In genomic region chr12:15208140-15208539, GRCh38 we compare ENCODE assay signal across 13 cellular contexts.
A peak's percentile ranks its signal among the peaks of the same experiment; 100 is the strongest.
DNase-seq lines count a peak whose midpoint lies in the region; ATAC-seq and TF ChIP-seq lines count a peak whose summit lies in the region.
"Had no signal": no experiment of that assay in that cellular context is flagged by ENCODE, and none has a peak within 500 bp of the region (broad histone marks: within the 10 kb centered on the region; RNA-seq: fewer than 3 reads in every experiment).

No MANE protein-coding gene starts in this region.

- TF ChIP-seq RAD21 in Ishikawa (IDR thresholded peaks at IDR 0.05; ENCODE audit: low read depth) = no peak

- H3K27ac ChIP-seq in coronary artery = peak overlapping the region; percentile 43 to 84
- H3K27ac ChIP-seq in tibial artery = peak overlapping the region; percentile 80 to 81

- peaks cover 0 to 95% (median 47%) of the 10 kb centered on the region in 4 donors for H3K4me1 ChIP-seq in tibial artery
- H3K4me1 ChIP-seq: HAP-1 had no signal

- H3K9me3 ChIP-seq in tibial artery = no peaks in the 10 kb centered on the region
- H3K9me3 ChIP-seq: HAP-1, ovary had no signal

- H3K4me3 ChIP-seq in coronary artery = no peak overlapping the region
- H3K4me3 ChIP-seq in tibial artery = no peak overlapping the region
- H3K4me3 ChIP-seq: HAP-1, ovary had no signal

- H3K27me3 ChIP-seq in tibial artery = no peaks in the 10 kb centered on the region
- H3K27me3 ChIP-seq: ovary had no signal

- DNase-seq in coronary artery (ENCODE audit: low spot score) = no peak
- DNase-seq in kidney tubule cell (ENCODE audit: low spot score) = peak; percentile 26
- DNase-seq in tibial artery = no peak
- DNase-seq in NCI-H2029 treated with DMSO at 0.1 percent for 48 hours (lab: John Stamatoyannopoulos, UW) = no peak
- DNase-seq in NCI-H748 (lab: John Stamatoyannopoulos, UW; ENCODE audit: unreplicated experiment) = no peak
- no peak for DNase-seq in cerebellar nuclear complex (lab: John Stamatoyannopoulos, UW)
- DNase-seq: activated T-cell treated with anti-CD3 and anti-CD28 coated beads, Interleukin-2, amount 50 U/mL, for 24 hours; DMS79; NCI-H1417 had no signal

- TF ChIP-seq EP300 in Ishikawa (IDR thresholded peaks at IDR 0.05; ENCODE audit: borderline replicate concordance) = no peak

- H3K36me3 ChIP-seq in tibial artery = no peaks in the 10 kb centered on the region
- H3K36me3 ChIP-seq: HAP-1, ovary had no signal

- no peak for TF ChIP-seq CTCF in coronary artery (IDR thresholded peaks at IDR 0.05)
- peak; percentile 46 to 58 for TF ChIP-seq CTCF in tibial artery (IDR thresholded peaks at IDR 0.05)

- ATAC-seq in HG03469 (IDR thresholded peaks at IDR 0.05; ENCODE audit: unreplicated experiment) = no peak

- intact Hi-C loops in tibial artery (cut with DNase I; ENCODE audit: low total_unique reads) = no loop called here

TF ChIP-seq in Ishikawa, 13 proteins besides CTCF, POLR2A, EP300 and RAD21:
- TF ChIP-seq NFIC (IDR thresholded peaks at IDR 0.05) (no peak), TEAD4 (IDR thresholded peaks at IDR 0.05) (peak; percentile 70)
